21 cellular contexts compared by ENCODE assay signal in genomic region chr22:43827926-43828710, GRCh38. TPM values are rescaled to one million over a fixed set of nuclear protein-coding genes. Genes with fewer than 3 reads are reported as not detected.
DNase-seq lines count a peak whose midpoint lies in the region; ATAC-seq, FAIRE-seq and TF ChIP-seq lines count a peak whose summit lies in the region.
"Had no signal": no experiment of that assay in that cellular context is flagged by ENCODE, and none has a peak within 500 bp of the region (broad histone marks: within the 10 kb centered on the region; RNA-seq: fewer than 3 reads in every experiment).

No MANE protein-coding gene starts in this region.

- no peak overlapping the region for H2AFZ ChIP-seq in K562 (ENCODE audit: low read depth, low read length)

- BruUV-seq in K562 (replicated peaks; lab: Mats Ljungman, UMichigan): no TSS peak

- 4% methylated on average over 16 of the region's 16 CpGs for WGBS in K562 (ENCODE audit: insufficient coverage, low coverage, missing lambda C conversion rate)

- intact Hi-C loops in left ventricle myocardium superior (cut with micrococcal nuclease) (no loop called here), K562 (cut with micrococcal nuclease) (no loop called here), natural killer cell (cut with micrococcal nuclease) (no loop called here)

- TF ChIP-seq CTCF in right atrium auricular region (IDR thresholded peaks at IDR 0.05) (no peak), K562 (IDR thresholded peaks at IDR 0.05 in 2 of 3, conservative IDR thresholded peaks at IDR 0.05 in 1 of 3; ENCODE audit: insufficient read depth in 2 of 3, low read depth in 1 of 3, low read length in 3 of 3) (peak in 2 of 3 experiments; percentile 11 to 17; a peak in 1 of 6 replicates), natural killer cell (IDR thresholded peaks at IDR 0.05) (no peak)

- DNase-seq in right atrium auricular region (ENCODE audit: low spot score) (no peak), left ventricle myocardium superior (no peak), K562 (ENCODE audit: extremely low read depth in 1 of 4, low spot score in 3 of 4) (no peak), left lobe of liver (ENCODE audit: low spot score) (peak; percentile 32), natural killer cell (no peak), 8988T (no peak)
- DNase-seq in stimulated activated CD4-positive, alpha-beta T cell treated with anti-CD3 and anti-CD28 coated beads, Interleukin-4, amount 100 ng/mL, for 1 hour: no peak
- DNase-seq: activated CD4-positive, alpha-beta T cell treated with anti-CD3 and anti-CD28 coated beads for 48 hours; activated CD8-positive, alpha-beta memory T cell treated with anti-CD3 and anti-CD28 coated beads, Interleukin-2, amount 50 U/mL, for 4 hours; foreskin melanocyte; GF-D8; naive thymus-derived CD4-positive, alpha-beta T cell; T-helper 9 cell had no signal

- TF ChIP-seq POLR2A in K562 (conservative IDR thresholded peaks at IDR 0.05): no peak

- H3K4me3 ChIP-seq in right atrium auricular region: no peak overlapping the region
- no peak overlapping the region for H3K4me3 ChIP-seq in K562
- H3K4me3 ChIP-seq: cardiac muscle cell, HAP-1, vagina had no signal

- TF ChIP-seq EP300 in K562 (IDR thresholded peaks at IDR 0.05; ENCODE audit: low read length): no peak

- no peaks in the 10 kb centered on the region for H3K9me3 ChIP-seq in right atrium auricular region
- H3K9me3 ChIP-seq in K562 (replicated peaks; ENCODE audit: control insufficient read depth, insufficient read depth, low read depth, low read length): no peaks in the 10 kb centered on the region
- H3K9me3 ChIP-seq: HAP-1, vagina had no signal

- H3K9ac ChIP-seq in K562 (ENCODE audit: insufficient read depth in 1 of 2, low read depth in 2 of 2, low read length in 2 of 2): no peak overlapping the region

- no peak for ATAC-seq in left ventricle myocardium superior
- ATAC-seq in K562: 0 out of 3 replicates have a peak, but pooled peaks have one; percentile 23
- no peak for ATAC-seq in left lobe of liver
- no peak for ATAC-seq in HG03280 (IDR thresholded peaks at IDR 0.05; ENCODE audit: unreplicated experiment)
- no peak for ATAC-seq in natural killer cell
- ATAC-seq: activated naive CD4-positive, alpha-beta T cell treated with anti-CD3 and anti-CD28 coated beads, Interleukin-2, amount 50 U/mL, for 72 hours; naive thymus-derived CD4-positive, alpha-beta T cell had no signal

- no peak overlapping the region for H3K4me3 Mint-ChIP-seq in natural killer cell
- H3K4me3 Mint-ChIP-seq: naive thymus-derived CD4-positive, alpha-beta T cell had no signal

- H3K4me1 ChIP-seq in right atrium auricular region (peaks cover 0 to 23% of the 10 kb centered on the region in 2 donors), K562 (replicated peaks in 1 of 2; ENCODE audit: control insufficient read depth in 2 of 2, insufficient read depth in 2 of 2, low read length in 2 of 2) (no peaks in the 10 kb centered on the region; a peak in 1 of 5 replicates)
- H3K4me1 ChIP-seq: HAP-1 had no signal

- no peak for TF ChIP-seq RAD21 in K562 (CRISPR knock-in tag; conservative IDR thresholded peaks at IDR 0.05 in 1 of 2, IDR thresholded peaks at IDR 0.05 in 1 of 2)

- POLR2A ChIA-PET in K562 (lab: Yijun Ruan, JAX): no interaction called here

- H3K79me2 ChIP-seq in K562 (ENCODE audit: control insufficient read depth, insufficient read depth, low read length): no peaks in the 10 kb centered on the region

- H3K27me3 ChIP-seq in right atrium auricular region (no peaks in the 10 kb centered on the region), K562 (ENCODE audit: control insufficient read depth in 2 of 2, insufficient read depth in 2 of 2, low read length in 2 of 2) (peaks cover 6 to 58% of the 10 kb centered on the region in 2 experiments; a peak in 4 of 5 replicates)
- H3K27me3 ChIP-seq: cardiac muscle cell, vagina had no signal

- no peaks in the 10 kb centered on the region for H3K4me1 Mint-ChIP-seq in natural killer cell

- no peaks in the 10 kb centered on the region for H3K9me3 Mint-ChIP-seq in natural killer cell
- H3K9me3 Mint-ChIP-seq: activated naive CD4-positive, alpha-beta T cell treated with anti-CD3 and anti-CD28 coated beads, Interleukin-2, amount 50 U/mL, for 72 hours; naive thymus-derived CD4-positive, alpha-beta T cell had no signal

- CTCF ChIA-PET in K562 (lab: Yijun Ruan, JAX; ENCODE audit: low intra/inter-chr PET ratio): no interaction called here

- no peaks in the 10 kb centered on the region for H3K36me3 ChIP-seq in right atrium auricular region
- H3K36me3 ChIP-seq in K562 (ENCODE audit: control insufficient read depth, insufficient read depth, low read length): no peaks in the 10 kb centered on the region
- H3K36me3 ChIP-seq: cardiac muscle cell, HAP-1, vagina had no signal

- FAIRE-seq in K562 (lab: Jason Lieb, UNC): no peak
- FAIRE-seq: D721Med had no signal

- H4K20me1 ChIP-seq in K562 (replicated peaks; ENCODE audit: control insufficient read depth, insufficient read depth, low read length): peaks cover under 1% of the 10 kb centered on the region

- H3K27ac ChIP-seq in right atrium auricular region: peak overlapping the region; percentile 77 to 90
- no peak overlapping the region for H3K27ac ChIP-seq in K562 (ENCODE audit: extremely low read depth, low read depth, low read length)
- H3K27ac ChIP-seq: cardiac muscle cell, vagina had no signal

- H3K27me3 Mint-ChIP-seq in natural killer cell (ENCODE audit: low read depth in 2 of 2): peaks cover 11 to 16% of the 10 kb centered on the region in 2 donors

- H3K27ac Mint-ChIP-seq in natural killer cell: no peak overlapping the region
- H3K27ac Mint-ChIP-seq: activated naive CD4-positive, alpha-beta T cell treated with anti-CD3 and anti-CD28 coated beads, Interleukin-2, amount 50 U/mL, for 72 hours; naive thymus-derived CD4-positive, alpha-beta T cell had no signal

- no peaks in the 10 kb centered on the region for H3K9me1 ChIP-seq in K562 (ENCODE audit: control insufficient read depth, insufficient read depth, low read length)

- in situ Hi-C loops in K562 (cut with MboI): no loop called here

- no peaks in the 10 kb centered on the region for H3K36me3 Mint-ChIP-seq in natural killer cell
- H3K36me3 Mint-ChIP-seq: activated naive CD4-positive, alpha-beta T cell treated with anti-CD3 and anti-CD28 coated beads, Interleukin-2, amount 50 U/mL, for 72 hours; naive thymus-derived CD4-positive, alpha-beta T cell had no signal

- H3K4me2 ChIP-seq in K562 (ENCODE audit: insufficient read depth, low read length): no peak overlapping the region

TF ChIP-seq in K562, 482 proteins besides CTCF, POLR2A, EP300 and RAD21 (continues in another document):
- TF ChIP-seq YBX1 (IDR thresholded peaks at IDR 0.05): no peak
- no peak for TF ChIP-seq ETV1 (tag; conservative IDR thresholded peaks at IDR 0.05; ENCODE audit: low read depth)
- no peak for TF ChIP-seq ZNF717 (CRISPR knock-in tag; IDR thresholded peaks at IDR 0.05)
- TF ChIP-seq KLF13 (tag; IDR thresholded peaks at IDR 0.05; ENCODE audit: borderline replicate concordance, low read depth): no peak

RNA-seq across cellular contexts. Expression of gene EFCAB6, which starts 16.0 kb away (rescaled TPM):
- total RNA-seq in right atrium auricular region (1 to 10 TPM; 1.5 TPM), left ventricle myocardium superior (1.5 TPM), K562 (2014; rRNA removed) (not detected in 2 replicates), K562 (2014; rRNA removed; fragmentation: Illumina TruSeq; extraction: Trizol) (not detected in 2 replicates), K562 (2015; rRNA removed; fragmentation: Illumina TruSeq; extraction: Trizol) (not detected in 2 replicates), K562 (2021) (not detected in 2 replicates), left lobe of liver (0.45 TPM), natural killer cell (under 1 TPM; 0.23 to 0.35 (median 0.26) TPM)
- not detected in 2 replicates for total RNA-seq in K562 (2011; cell fraction: chromatin; rRNA removed; ENCODE audit: low replicate concordance)
- not detected in 2 replicates for total RNA-seq in K562 (2011; cell fraction: nucleolus; rRNA removed)
- not detected in 2 replicates for total RNA-seq in K562 (2011; cell fraction: nucleoplasm; rRNA removed)
- polyA plus RNA-seq in K562 (2011; rRNA removed) (0.06 TPM in 1 of 2 replicates, not detected in the other), K562 (2014; fragmentation: Illumina TruSeq; extraction: Trizol) (not detected in 2 replicates), K562 (2014; fragmentation: Nextera tagmentation; extraction: Ambion mirVana) (not detected), K562 (2014; rRNA removed) (not detected in 2 replicates)
- not detected in 2 replicates for polyA plus RNA-seq in K562 (2011; cell fraction: cytosol; rRNA removed)
- polyA plus RNA-seq in K562 (2011; cell fraction: nucleus; rRNA removed): not detected in 2 replicates
- 0.05 TPM in 1 of 2 replicates, not detected in the other for polyA plus RNA-seq in K562 (2012)
- not detected in 2 replicates for polyA minus RNA-seq in K562 (2011; rRNA and poly(A)+ RNA removed)
- polyA minus RNA-seq in K562 (2011; cell fraction: cytosol; rRNA and poly(A)+ RNA removed): not detected in 2 replicates
- not detected in 2 replicates for polyA minus RNA-seq in K562 (2011; cell fraction: nucleus; rRNA and poly(A)+ RNA removed)
- total RNA-seq: HT1080 had no signal

RNA-seq across cellular contexts. Expression of gene SULT4A1, which starts 34.2 kb away (rescaled TPM):
- under 1 TPM in 1 of 2 donors, not detected in 1; 0.12 TPM for total RNA-seq in right atrium auricular region
- total RNA-seq in left ventricle myocardium superior: 0.45 TPM
- total RNA-seq in K562 (2011; cell fraction: chromatin; rRNA removed; ENCODE audit: low replicate concordance): 0.46 and 0.81 TPM in 2 replicates
- 0.33 and 0.66 TPM in 2 replicates for total RNA-seq in K562 (2011; cell fraction: nucleolus; rRNA removed)
- 0.23 and 0.29 TPM in 2 replicates for total RNA-seq in K562 (2011; cell fraction: nucleoplasm; rRNA removed)
- total RNA-seq in K562 (2014; rRNA removed): 0.08 TPM in 1 of 2 replicates, not detected in the other
- 0.07 and 0.10 TPM in 2 replicates for total RNA-seq in K562 (2014; rRNA removed; fragmentation: Illumina TruSeq; extraction: Trizol)
- 0.08 TPM in 1 of 2 replicates, not detected in the other for total RNA-seq in K562 (2015; rRNA removed; fragmentation: Illumina TruSeq; extraction: Trizol)
- total RNA-seq in K562 (2021): 0.11 and 0.20 TPM in 2 replicates
- 0.09 and 0.14 TPM in 2 replicates for polyA plus RNA-seq in K562 (2011; rRNA removed)
- 0.12 TPM in 1 of 2 replicates, not detected in the other for polyA plus RNA-seq in K562 (2011; cell fraction: cytosol; rRNA removed)
- polyA plus RNA-seq in K562 (2011; cell fraction: nucleus; rRNA removed): 1.6 and 2.7 TPM in 2 replicates
- 0.09 and 0.64 TPM in 2 replicates for polyA plus RNA-seq in K562 (2012)
- polyA plus RNA-seq in K562 (2014; fragmentation: Illumina TruSeq; extraction: Trizol): 0.06 and 0.10 TPM in 2 replicates
- polyA plus RNA-seq in K562 (2014; fragmentation: Nextera tagmentation; extraction: Ambion mirVana): under 1 TPM in 1 of 2 experiments, not detected in 1; 0.03 TPM
- 0.07 and 0.11 TPM in 2 replicates for polyA plus RNA-seq in K562 (2014; rRNA removed)
- polyA minus RNA-seq in K562 (2011; rRNA and poly(A)+ RNA removed): 0.09 and 0.18 TPM in 2 replicates
- polyA minus RNA-seq in K562 (2011; cell fraction: cytosol; rRNA and poly(A)+ RNA removed): 0.29 TPM in 1 of 2 replicates, not detected in the other
- 0.27 and 0.67 TPM in 2 replicates for polyA minus RNA-seq in K562 (2011; cell fraction: nucleus; rRNA and poly(A)+ RNA removed)
- total RNA-seq in left lobe of liver: not detected
- not detected for total RNA-seq in natural killer cell
- total RNA-seq: lower leg skin; naive thymus-derived CD4-positive, alpha-beta T cell had no signal
- polyA plus RNA-seq: naive thymus-derived CD4-positive, alpha-beta T cell had no signal

Comparison
In these comparisons a context has a peak if more than half of its experiments do, and no peak if none do; other contexts are left out.
1. CTCF ChIP-seq: peak in K562 (2 of 3); none in right atrium auricular region (0 of 2) and natural killer cell (single experiment).